Comparison of ENCODE assay signal across 8 cellular contexts in genomic region chr12:113048716-113049127, GRCh38. TPM values are rescaled to one million over a fixed set of nuclear protein-coding genes. Genes with fewer than 3 reads are reported as not detected.
DNase-seq lines count a peak whose midpoint lies in the region; ATAC-seq and TF ChIP-seq lines count a peak whose summit lies in the region.

No MANE protein-coding gene starts in this region.

- H3K4me3 ChIP-seq in HFF-Myc (replicated peaks; ENCODE audit: low read depth, low read length) (no peak overlapping the region), dorsolateral prefrontal cortex (no peak overlapping the region)

- no peak overlapping the region for H3K27ac Mint-ChIP-seq in activated CD4-positive, alpha-beta T cell treated with anti-CD3 and anti-CD28 coated beads, Interleukin-2, amount 10 ng/mL, durations not matched to agents 7 days and 5 days
- no peak overlapping the region for H3K27ac Mint-ChIP-seq in mesothelial cell of epicardium

- peak; percentile 83 for TF ChIP-seq CTCF in C4-2B (conservative IDR thresholded peaks at IDR 0.05)
- peak; percentile 73 for TF ChIP-seq CTCF in HFF-Myc (IDR thresholded peaks at IDR 0.05; ENCODE audit: low read depth, low read length, missing control alignments)
- TF ChIP-seq CTCF in dorsolateral prefrontal cortex (IDR thresholded peaks at IDR 0.05 in 54 of 56, conservative IDR thresholded peaks at IDR 0.05 in 2 of 56; ENCODE audit: low read depth in 1 of 56, partially characterized antibody in 56 of 56), result peak; percentile 73 to 93 (median 86)
- peak; percentile 90 for TF ChIP-seq CTCF in mesothelial cell of epicardium (IDR thresholded peaks at IDR 0.05; ENCODE audit: unreplicated experiment)

- intact Hi-C loops in dorsolateral prefrontal cortex (cut with DNase I), result loop anchor here (1.0 to 10.0 kb wide), 7 partner anchors 49 to 594 kb away; no protein-coding TSS in a partner anchor

- no peaks in the 10 kb centered on the region for H3K9me3 Mint-ChIP-seq in activated CD4-positive, alpha-beta T cell treated with anti-CD3 and anti-CD28 coated beads, Interleukin-2, amount 10 ng/mL, durations not matched to agents 7 days and 5 days
- H3K9me3 Mint-ChIP-seq in mesothelial cell of epicardium, result peaks cover 3% of the 10 kb centered on the region

- H3K4me3 Mint-ChIP-seq in activated CD4-positive, alpha-beta T cell treated with anti-CD3 and anti-CD28 coated beads, Interleukin-2, amount 10 ng/mL, durations not matched to agents 7 days and 5 days, result no peak overlapping the region
- H3K4me3 Mint-ChIP-seq in mesothelial cell of epicardium, result no peak overlapping the region

- H3K4me1 Mint-ChIP-seq in activated CD4-positive, alpha-beta T cell treated with anti-CD3 and anti-CD28 coated beads, Interleukin-2, amount 10 ng/mL, durations not matched to agents 7 days and 5 days, result no peaks in the 10 kb centered on the region
- H3K4me1 Mint-ChIP-seq in mesothelial cell of epicardium, result no peaks in the 10 kb centered on the region

- H3K27ac ChIP-seq in C4-2B (no peak overlapping the region), dorsolateral prefrontal cortex (no peak overlapping the region)

- POLR2A ChIA-PET in activated CD4-positive, alpha-beta T cell treated with anti-CD3 and anti-CD28 coated beads, Interleukin-2, amount 10 ng/mL, durations not matched to agents 7 days and 5 days (lab: Charles Lee), result no interaction called here

- no peaks in the 10 kb centered on the region for H3K36me3 Mint-ChIP-seq in activated CD4-positive, alpha-beta T cell treated with anti-CD3 and anti-CD28 coated beads, Interleukin-2, amount 10 ng/mL, durations not matched to agents 7 days and 5 days (ENCODE audit: low read depth)
- no peaks in the 10 kb centered on the region for H3K36me3 Mint-ChIP-seq in mesothelial cell of epicardium

- no peak for ATAC-seq in GM21390 (IDR thresholded peaks at IDR 0.05; ENCODE audit: unreplicated experiment)

- CTCF ChIA-PET in activated CD4-positive, alpha-beta T cell treated with anti-CD3 and anti-CD28 coated beads, Interleukin-2, amount 10 ng/mL, durations not matched to agents 7 days and 5 days (lab: Charles Lee), result interaction anchor here (0.8 to 1.5 kb wide), 10 partner anchors 12 to 178 kb away, joined by 3 to 4 read pairs (median 3); no protein-coding TSS in a partner anchor

- peaks cover 2% of the 10 kb centered on the region for H3K27me3 Mint-ChIP-seq in activated CD4-positive, alpha-beta T cell treated with anti-CD3 and anti-CD28 coated beads, Interleukin-2, amount 10 ng/mL, durations not matched to agents 7 days and 5 days
- peaks cover 85% of the 10 kb centered on the region for H3K27me3 Mint-ChIP-seq in mesothelial cell of epicardium (ENCODE audit: low read depth)

- H3K27me3 ChIP-seq in dorsolateral prefrontal cortex, result peaks cover 0 to 7% (median 0%) of the 10 kb centered on the region in 45 donors

- DNase-seq in HFF-Myc (ENCODE audit: extremely low read depth, low read depth), result peak; percentile 24
- DNase-seq in NCI-H69 (lab: John Stamatoyannopoulos, UW), result peak; percentile 80
- peak; percentile 76 for DNase-seq in activated CD4-positive, alpha-beta T cell treated with anti-CD3 and anti-CD28 coated beads, Interleukin-2, amount 10 ng/mL, durations not matched to agents 7 days and 5 days
- peak in 6 of 10 donors; percentile 54 to 72 (median 66) for DNase-seq in dorsolateral prefrontal cortex
- DNase-seq in mesothelial cell of epicardium (ENCODE audit: low spot score in 2 of 2, unreplicated experiment in 2 of 2), result peak in 1 of 2 experiments; percentile 60
- DNase-seq in stimulated activated CD8-positive, alpha-beta memory T cell treated with anti-CD3 and anti-CD28 coated beads, Interleukin-7, amount 100 ng/mL, for 1 hour (ENCODE audit: low read depth in 2 of 2), result peak; percentile 20 to 32

RNA-seq across cellular contexts. Expression of gene DTX1, which starts 7.8 kb away (rescaled TPM):
- total RNA-seq in activated CD4-positive, alpha-beta T cell treated with anti-CD3 and anti-CD28 coated beads, Interleukin-2, amount 10 ng/mL, durations not matched to agents 7 days and 5 days, result under 1 TPM; 0.15 to 0.25 TPM
- total RNA-seq in dorsolateral prefrontal cortex (100 to 1,000 TPM in 1 of 120 experiments, 10 to 100 TPM in 119; 24.5 to 108 (median 51.0) TPM), mesothelial cell of epicardium (1.2 to 1.6 TPM (median 1.4 TPM) in 3 replicates)
